In the genomic region with DNA sequence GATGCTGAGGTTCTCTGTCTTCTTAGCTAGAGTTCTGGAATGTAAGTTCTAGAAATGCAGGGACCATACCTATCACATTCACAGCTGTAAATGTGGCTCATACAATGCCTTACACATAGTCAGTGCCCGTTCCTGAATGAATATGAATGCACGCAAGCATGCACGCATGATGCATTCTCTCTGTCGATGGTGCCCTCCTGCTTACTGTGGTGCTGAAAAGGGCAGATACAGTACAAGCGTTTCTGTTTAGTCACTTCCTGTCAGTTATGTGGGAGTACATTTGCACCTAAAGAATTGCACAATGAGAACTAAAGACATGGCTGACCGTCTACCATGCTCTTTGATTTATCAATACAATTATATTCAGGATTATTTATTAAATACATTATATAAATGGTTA, we compare ENCODE assay signal across 17 cellular contexts.
A peak's percentile ranks its signal among the peaks of the same experiment; 100 is the strongest.
DNase-seq lines count a peak whose midpoint lies in the region; ATAC-seq and TF ChIP-seq lines count a peak whose summit lies in the region.
"Had no signal": no experiment of that assay in that cellular context is flagged by ENCODE, and none has a peak within 500 bp of the region (broad histone marks: within the 10 kb centered on the region; RNA-seq: fewer than 3 reads in every experiment).

No MANE protein-coding gene starts in this region.

- H3K4me1 ChIP-seq in Loucy (ENCODE audit: insufficient read depth, low read length, poor library complexity, severe bottlenecking): peaks cover 66% of the 10 kb centered on the region
- H3K4me1 ChIP-seq: transverse colon had no signal

- peak overlapping the region; percentile 26 for H3K4me3 ChIP-seq in Loucy (ENCODE audit: low read length, poor library complexity, severe bottlenecking)
- H3K4me3 ChIP-seq: transverse colon had no signal

- peak overlapping the region; percentile 19 for H3K9ac ChIP-seq in Loucy (ENCODE audit: low read depth, low read length, poor library complexity, severe bottlenecking)

- H3K9me3 Mint-ChIP-seq in activated CD8-positive, alpha-beta T cell treated with anti-CD3 and anti-CD28 coated beads for 36 hours: no peaks in the 10 kb centered on the region
- H3K9me3 Mint-ChIP-seq in activated CD8-positive, alpha-beta memory T cell treated with anti-CD3 and anti-CD28 coated beads, Interleukin-2, amount 10 ng/mL, durations not matched to agents 7 days and 5 days (ENCODE audit: low read depth): no peaks in the 10 kb centered on the region
- H3K9me3 Mint-ChIP-seq: activated B cell treated with CpG ODN at 0.5 μM for 24 hours; activated T-cell treated with anti-CD3 and anti-CD28 coated beads, Interleukin-2, amount 50 U/mL, for 4 hours; stimulated activated memory B cell treated with anti-CD40 and anti-IgM and Interleukin-4, amounts not matched to agents 10 μg/mL and 1 μg/mL and 100 μg/mL, for 72 hours had no signal

- peaks cover 9% of the 10 kb centered on the region for H3F3A ChIP-seq in Loucy (ENCODE audit: low read depth)

- H2AFZ ChIP-seq in Loucy (ENCODE audit: low read length): no peak overlapping the region

- intact Hi-C loops in activated CD8-positive, alpha-beta T cell treated with anti-CD3 and anti-CD28 coated beads for 36 hours (cut with micrococcal nuclease): no loop called here

- no peaks in the 10 kb centered on the region for H3K36me3 ChIP-seq in Loucy (ENCODE audit: insufficient read depth, low read length)
- H3K36me3 ChIP-seq: transverse colon had no signal

- peaks cover 14% of the 10 kb centered on the region for H3K27me3 Mint-ChIP-seq in activated CD8-positive, alpha-beta T cell treated with anti-CD3 and anti-CD28 coated beads for 36 hours
- H3K27me3 Mint-ChIP-seq in activated CD8-positive, alpha-beta memory T cell treated with anti-CD3 and anti-CD28 coated beads, Interleukin-2, amount 10 ng/mL, durations not matched to agents 7 days and 5 days: peaks cover 33% of the 10 kb centered on the region
- H3K27me3 Mint-ChIP-seq: activated B cell treated with CpG ODN at 0.5 μM for 24 hours; stimulated activated memory B cell treated with anti-CD40 and anti-IgM and Interleukin-4, amounts not matched to agents 10 μg/mL and 1 μg/mL and 100 μg/mL, for 72 hours had no signal

- H3K4me1 Mint-ChIP-seq in activated CD8-positive, alpha-beta T cell treated with anti-CD3 and anti-CD28 coated beads for 36 hours (ENCODE audit: low read depth): peaks cover 25% of the 10 kb centered on the region
- peaks cover 36% of the 10 kb centered on the region for H3K4me1 Mint-ChIP-seq in activated CD8-positive, alpha-beta memory T cell treated with anti-CD3 and anti-CD28 coated beads, Interleukin-2, amount 10 ng/mL, durations not matched to agents 7 days and 5 days

- no peaks in the 10 kb centered on the region for H3K27me3 ChIP-seq in Loucy (ENCODE audit: insufficient read depth, low read length, poor library complexity, severe bottlenecking)
- H3K27me3 ChIP-seq: transverse colon had no signal

- DNase-seq in SKM-1 treated with dmso at 0.1 percent for 144 hours (lab: John Stamatoyannopoulos, UW; ENCODE audit: unreplicated experiment) (peak; percentile 24), SKM-1 (lab: John Stamatoyannopoulos, UW; ENCODE audit: unreplicated experiment) (no peak), kidney tubule cell (ENCODE audit: low spot score) (peak; percentile 6)
- DNase-seq in activated CD8-positive, alpha-beta T cell treated with anti-CD3 and anti-CD28 coated beads for 36 hours: peak; percentile 37
- DNase-seq in activated CD8-positive, alpha-beta memory T cell treated with anti-CD3 and anti-CD28 coated beads, Interleukin-2, amount 10 ng/mL, durations not matched to agents 7 days and 5 days: no peak
- DNase-seq: 8988T; activated B cell treated with CpG ODN at 0.5 μM for 24 hours; activated T-cell treated with anti-CD3 and anti-CD28 coated beads, Interleukin-2, amount 50 U/mL, for 4 hours; amygdala; CD4-positive, alpha-beta memory T cell; NCI-H1092; transverse colon had no signal

- H3K9me3 ChIP-seq in Loucy (ENCODE audit: insufficient read depth, low read depth, low read length): no peaks in the 10 kb centered on the region
- H3K9me3 ChIP-seq: transverse colon had no signal

- no peak overlapping the region for H3K27ac Mint-ChIP-seq in activated CD8-positive, alpha-beta T cell treated with anti-CD3 and anti-CD28 coated beads for 36 hours
- no peak overlapping the region for H3K27ac Mint-ChIP-seq in activated CD8-positive, alpha-beta memory T cell treated with anti-CD3 and anti-CD28 coated beads, Interleukin-2, amount 10 ng/mL, durations not matched to agents 7 days and 5 days
- H3K27ac Mint-ChIP-seq: activated B cell treated with CpG ODN at 0.5 μM for 24 hours; CD4-positive, alpha-beta memory T cell; stimulated activated memory B cell treated with anti-CD40 and anti-IgM and Interleukin-4, amounts not matched to agents 10 μg/mL and 1 μg/mL and 100 μg/mL, for 72 hours had no signal

- no peak for TF ChIP-seq CTCF in Loucy (conservative IDR thresholded peaks at IDR 0.05; ENCODE audit: low read length)
- no peak for TF ChIP-seq CTCF in activated CD8-positive, alpha-beta T cell treated with anti-CD3 and anti-CD28 coated beads for 36 hours (IDR thresholded peaks at IDR 0.05)

- no peaks in the 10 kb centered on the region for H3K9me2 ChIP-seq in Loucy (replicated peaks; ENCODE audit: low read depth, low read length)

- ATAC-seq in activated CD8-positive, alpha-beta T cell treated with anti-CD3 and anti-CD28 coated beads for 36 hours: no peak
- ATAC-seq in GM21786 (IDR thresholded peaks at IDR 0.05; ENCODE audit: unreplicated experiment): no peak
- ATAC-seq in GM18861 (IDR thresholded peaks at IDR 0.05; ENCODE audit: unreplicated experiment): no peak
- ATAC-seq in activated CD8-positive, alpha-beta memory T cell treated with anti-CD3 and anti-CD28 coated beads, Interleukin-2, amount 10 ng/mL, durations not matched to agents 7 days and 5 days: no peak
- ATAC-seq: activated T-cell treated with anti-CD3 and anti-CD28 coated beads, Interleukin-2, amount 50 U/mL, for 4 hours; sciatic nerve; stimulated activated memory B cell treated with anti-CD40 and anti-IgM and Interleukin-4, amounts not matched to agents 10 μg/mL and 1 μg/mL and 100 μg/mL, for 72 hours had no signal

- no peaks in the 10 kb centered on the region for H4K20me1 ChIP-seq in Loucy (ENCODE audit: insufficient read depth, low read length, poor library complexity, severe bottlenecking)

- no peak overlapping the region for H3K4me3 Mint-ChIP-seq in activated CD8-positive, alpha-beta T cell treated with anti-CD3 and anti-CD28 coated beads for 36 hours
- H3K4me3 Mint-ChIP-seq in activated CD8-positive, alpha-beta memory T cell treated with anti-CD3 and anti-CD28 coated beads, Interleukin-2, amount 10 ng/mL, durations not matched to agents 7 days and 5 days: no peak overlapping the region
- H3K4me3 Mint-ChIP-seq: activated B cell treated with CpG ODN at 0.5 μM for 24 hours; activated T-cell treated with anti-CD3 and anti-CD28 coated beads, Interleukin-2, amount 50 U/mL, for 4 hours; CD4-positive, alpha-beta memory T cell; stimulated activated memory B cell treated with anti-CD40 and anti-IgM and Interleukin-4, amounts not matched to agents 10 μg/mL and 1 μg/mL and 100 μg/mL, for 72 hours had no signal

- CTCF ChIA-PET in activated CD8-positive, alpha-beta T cell treated with anti-CD3 and anti-CD28 coated beads for 36 hours (lab: Charles Lee): no interaction called here
- CTCF ChIA-PET in activated CD8-positive, alpha-beta memory T cell treated with anti-CD3 and anti-CD28 coated beads, Interleukin-2, amount 10 ng/mL, durations not matched to agents 7 days and 5 days (lab: Charles Lee): interaction anchor here (1.6 kb wide), 1 partner anchor 154 kb away, joined by 3 read pairs; no protein-coding TSS in a partner anchor

- no peaks in the 10 kb centered on the region for H3K36me3 Mint-ChIP-seq in activated CD8-positive, alpha-beta T cell treated with anti-CD3 and anti-CD28 coated beads for 36 hours (ENCODE audit: low read depth)
- no peaks in the 10 kb centered on the region for H3K36me3 Mint-ChIP-seq in activated CD8-positive, alpha-beta memory T cell treated with anti-CD3 and anti-CD28 coated beads, Interleukin-2, amount 10 ng/mL, durations not matched to agents 7 days and 5 days
- H3K36me3 Mint-ChIP-seq: CD4-positive, alpha-beta memory T cell; stimulated activated memory B cell treated with anti-CD40 and anti-IgM and Interleukin-4, amounts not matched to agents 10 μg/mL and 1 μg/mL and 100 μg/mL, for 72 hours had no signal

- peak overlapping the region; percentile 53 for H3K4me2 ChIP-seq in Loucy (ENCODE audit: low read depth, low read length, poor library complexity, severe bottlenecking)

- POLR2A ChIA-PET in activated CD8-positive, alpha-beta T cell treated with anti-CD3 and anti-CD28 coated beads for 36 hours (lab: Charles Lee): no interaction called here

- no peaks in the 10 kb centered on the region for H3K79me2 ChIP-seq in Loucy (ENCODE audit: insufficient read depth, low read length)

Comparison
In these comparisons a context has a peak if more than half of its experiments do, and no peak if none do; other contexts are left out.
1. DNase-seq: peak in SKM-1 treated with dmso at 0.1 percent for 144 hours (single experiment), activated CD8-positive, alpha-beta T cell treated with anti-CD3 and anti-CD28 coated beads for 36 hours (single experiment) and kidney tubule cell (single experiment); none in SKM-1 (single experiment) and activated CD8-positive, alpha-beta memory T cell treated with anti-CD3 and anti-CD28 coated beads, Interleukin-2, amount 10 ng/mL, durations not matched to agents 7 days and 5 days (single experiment).